In genomic region chr19:8501547-8501946, GRCh38 we compare ENCODE assay signal across 30 cellular contexts. TPM values are rescaled to one million over a fixed set of nuclear protein-coding genes. Genes with fewer than 3 reads are reported as not detected.
DNase-seq lines count a peak whose midpoint lies in the region; ATAC-seq and TF ChIP-seq lines count a peak whose summit lies in the region.
"Had no signal": no experiment of that assay in that cellular context is flagged by ENCODE, and none has a peak within 500 bp of the region (broad histone marks: within the 10 kb centered on the region; RNA-seq: fewer than 3 reads in every experiment).

No MANE protein-coding gene starts in this region.

- H3K4me1 Mint-ChIP-seq in activated CD4-positive, alpha-beta T cell treated with anti-CD3 and anti-CD28 coated beads, Interleukin-2, amount 10 ng/mL, durations not matched to agents 7 days and 5 days = peaks cover 45% of the 10 kb centered on the region
- H3K4me1 Mint-ChIP-seq in WTC11 = peaks cover 11% of the 10 kb centered on the region
- peaks cover 46% of the 10 kb centered on the region for H3K4me1 Mint-ChIP-seq in nephron progenitor cell

- no peak for DNase-seq in activated CD4-positive, alpha-beta T cell treated with anti-CD3 and anti-CD28 coated beads, Interleukin-2, amount 10 ng/mL, durations not matched to agents 7 days and 5 days
- DNase-seq in activated CD4-positive, alpha-beta T cell treated with anti-CD3 and anti-CD28 coated beads for 4 hours = no peak
- DNase-seq in WTC11 (ENCODE audit: low spot score) (no peak), nephron progenitor cell (no peak), KG1 (lab: John Stamatoyannopoulos, UW) (no peak)
- no peak for DNase-seq in activated naive CD4-positive, alpha-beta T cell treated with Interleukin-2 at 50 U/mL for 16 hours
- DNase-seq: 8988T; activated CD4-positive, alpha-beta T cell treated with anti-CD3 and anti-CD28 coated beads for 36 hours; activated effector memory CD4-positive, alpha-beta T cell treated with anti-CD3 and anti-CD28 coated beads, Interleukin-2, amount 50 U/mL, for 16 hours; activated naive CD8-positive, alpha-beta T cell treated with anti-CD3 and anti-CD28 coated beads for 36 hours; activated T-cell treated with anti-CD3 and anti-CD28 coated beads for 4 hours; aorta; Calu3; CD4-positive, CD25-positive, alpha-beta regulatory T cell; colonic mucosa; DMS79; glutamatergic neuron; left lung; NCI-H1417; NCI-H2081; NCI-H345; nucleus accumbens; Peyer's patch; SHP77; sigmoid colon; stimulated activated CD4-positive, alpha-beta T cell treated with anti-CD3 and anti-CD28 coated beads, Interleukin-15, amount 100 ng/mL, for 24 hours; stimulated activated CD4-positive, alpha-beta T cell treated with anti-CD3 and anti-CD28 coated beads, Interleukin-4, amount 100 ng/mL, for 4 hours had no signal

- CTCF ChIA-PET in activated CD4-positive, alpha-beta T cell treated with anti-CD3 and anti-CD28 coated beads, Interleukin-2, amount 10 ng/mL, durations not matched to agents 7 days and 5 days (lab: Charles Lee) = interaction anchor here (0.7 kb wide), 1 partner anchor 11 kb away, joined by 4 read pairs; no protein-coding TSS in a partner anchor
- CTCF ChIA-PET in WTC11 (lab: Charles Lee) = no interaction called here

- no peaks in the 10 kb centered on the region for H3K9me3 Mint-ChIP-seq in activated CD4-positive, alpha-beta T cell treated with anti-CD3 and anti-CD28 coated beads, Interleukin-2, amount 10 ng/mL, durations not matched to agents 7 days and 5 days
- no peaks in the 10 kb centered on the region for H3K9me3 Mint-ChIP-seq in WTC11
- no peaks in the 10 kb centered on the region for H3K9me3 Mint-ChIP-seq in nephron progenitor cell
- H3K9me3 Mint-ChIP-seq: activated naive CD8-positive, alpha-beta T cell treated with anti-CD3 and anti-CD28 coated beads for 36 hours had no signal

- no peak overlapping the region for H3K4me3 Mint-ChIP-seq in activated CD4-positive, alpha-beta T cell treated with anti-CD3 and anti-CD28 coated beads, Interleukin-2, amount 10 ng/mL, durations not matched to agents 7 days and 5 days
- no peak overlapping the region for H3K4me3 Mint-ChIP-seq in WTC11
- peak overlapping the region; percentile 44 for H3K4me3 Mint-ChIP-seq in nephron progenitor cell
- H3K4me3 Mint-ChIP-seq: activated CD4-positive, alpha-beta T cell treated with anti-CD3 and anti-CD28 coated beads for 36 hours; activated naive CD8-positive, alpha-beta T cell treated with anti-CD3 and anti-CD28 coated beads for 36 hours; CD4-positive, CD25-positive, alpha-beta regulatory T cell had no signal

- H3K36me3 Mint-ChIP-seq in activated CD4-positive, alpha-beta T cell treated with anti-CD3 and anti-CD28 coated beads, Interleukin-2, amount 10 ng/mL, durations not matched to agents 7 days and 5 days (ENCODE audit: low read depth) = no peaks in the 10 kb centered on the region
- no peaks in the 10 kb centered on the region for H3K36me3 Mint-ChIP-seq in WTC11
- H3K36me3 Mint-ChIP-seq in nephron progenitor cell (ENCODE audit: low read depth) = no peaks in the 10 kb centered on the region
- H3K36me3 Mint-ChIP-seq: activated naive CD8-positive, alpha-beta T cell treated with anti-CD3 and anti-CD28 coated beads for 36 hours; CD4-positive, CD25-positive, alpha-beta regulatory T cell had no signal

- peak overlapping the region; percentile 31 for H3K27ac Mint-ChIP-seq in activated CD4-positive, alpha-beta T cell treated with anti-CD3 and anti-CD28 coated beads, Interleukin-2, amount 10 ng/mL, durations not matched to agents 7 days and 5 days
- peak overlapping the region; percentile 73 for H3K27ac Mint-ChIP-seq in WTC11
- H3K27ac Mint-ChIP-seq in nephron progenitor cell = no peak overlapping the region
- H3K27ac Mint-ChIP-seq: activated CD4-positive, alpha-beta T cell treated with anti-CD3 and anti-CD28 coated beads for 36 hours; activated naive CD8-positive, alpha-beta T cell treated with anti-CD3 and anti-CD28 coated beads for 36 hours had no signal

- POLR2A ChIA-PET in activated CD4-positive, alpha-beta T cell treated with anti-CD3 and anti-CD28 coated beads, Interleukin-2, amount 10 ng/mL, durations not matched to agents 7 days and 5 days (lab: Charles Lee) = no interaction called here
- POLR2A ChIA-PET in WTC11 (lab: Charles Lee) = no interaction called here

- H3K27me3 Mint-ChIP-seq in activated CD4-positive, alpha-beta T cell treated with anti-CD3 and anti-CD28 coated beads, Interleukin-2, amount 10 ng/mL, durations not matched to agents 7 days and 5 days = no peaks in the 10 kb centered on the region
- H3K27me3 Mint-ChIP-seq in WTC11 (ENCODE audit: low read depth) (no peaks in the 10 kb centered on the region), nephron progenitor cell (ENCODE audit: low read depth, poor library complexity) (no peaks in the 10 kb centered on the region)
- H3K27me3 Mint-ChIP-seq: activated CD4-positive, alpha-beta T cell treated with anti-CD3 and anti-CD28 coated beads for 36 hours; activated naive CD8-positive, alpha-beta T cell treated with anti-CD3 and anti-CD28 coated beads for 36 hours; CD4-positive, CD25-positive, alpha-beta regulatory T cell had no signal

- no peak for ATAC-seq in WTC11
- ATAC-seq in HG03196 (IDR thresholded peaks at IDR 0.05; ENCODE audit: unreplicated experiment) = no peak
- ATAC-seq in GM19023 (IDR thresholded peaks at IDR 0.05; ENCODE audit: unreplicated experiment) = no peak
- ATAC-seq: activated CD4-positive, alpha-beta T cell treated with anti-CD3 and anti-CD28 coated beads for 36 hours; left lung had no signal

- TF ChIP-seq CTCF in WTC11 (IDR thresholded peaks at IDR 0.05) = no peak
- TF ChIP-seq CTCF in nephron progenitor cell (IDR thresholded peaks at IDR 0.05) = no peak

TF ChIP-seq in WTC11, 78 proteins besides CTCF, POLR2A, EP300 and RAD21:
- no peak for TF ChIP-seq PRDM15 (CRISPR knock-in tag; IDR thresholded peaks at IDR 0.05)
- TF ChIP-seq E2F1 (CRISPR knock-in tag; IDR thresholded peaks at IDR 0.05) = no peak
- no peak for TF ChIP-seq NR1H2 (CRISPR knock-in tag; IDR thresholded peaks at IDR 0.05)
- TF ChIP-seq PRRX2 (CRISPR knock-in tag; IDR thresholded peaks at IDR 0.05) = no peak
- TF ChIP-seq TCF7 (CRISPR knock-in tag; IDR thresholded peaks at IDR 0.05; ENCODE audit: low read depth) = no peak
- TF ChIP-seq MYBL2 (CRISPR knock-in tag; IDR thresholded peaks at IDR 0.05) = no peak
- no peak for TF ChIP-seq ZNF396 (CRISPR knock-in tag; IDR thresholded peaks at IDR 0.05; ENCODE audit: borderline replicate concordance)
TF ChIP-seq in WTC11: peak in this region for 0.

RNA-seq across cellular contexts. Expression of gene PRAM1, which starts 0.9 kb away (rescaled TPM):
- total RNA-seq in activated CD4-positive, alpha-beta T cell treated with anti-CD3 and anti-CD28 coated beads, Interleukin-2, amount 10 ng/mL, durations not matched to agents 7 days and 5 days = 1 to 10 TPM; 3.8 to 6.7 TPM
- total RNA-seq in WTC11 (2021) = 0.46 to 1.1 TPM (median 0.66 TPM) in 3 replicates
- total RNA-seq: Calu3, MCF 10A had no signal

RNA-seq across cellular contexts. Expression of gene ZNF414, which starts 12.4 kb away (rescaled TPM):
- 10 to 100 TPM; 46.8 to 47.3 TPM for total RNA-seq in activated CD4-positive, alpha-beta T cell treated with anti-CD3 and anti-CD28 coated beads, Interleukin-2, amount 10 ng/mL, durations not matched to agents 7 days and 5 days
- 38.2 to 47.4 TPM (median 46.1 TPM) in 3 replicates for total RNA-seq in WTC11 (2021)

RNA-seq across cellular contexts. Expression of gene HNRNPM, which starts 56.8 kb away (rescaled TPM):
- 100 to 1,000 TPM; 248 to 265 TPM for total RNA-seq in activated CD4-positive, alpha-beta T cell treated with anti-CD3 and anti-CD28 coated beads, Interleukin-2, amount 10 ng/mL, durations not matched to agents 7 days and 5 days
- 309 to 416 TPM (median 343 TPM) in 3 replicates for total RNA-seq in WTC11 (2021)
